ENCODE assay signal across 8 cellular contexts in genomic region chr3:177150970-177151627, GRCh38. TPM values are rescaled to one million over a fixed set of nuclear protein-coding genes. Genes with fewer than 3 reads are reported as not detected.
DNase-seq lines count a peak whose midpoint lies in the region; ATAC-seq and TF ChIP-seq lines count a peak whose summit lies in the region.

No MANE protein-coding gene starts in this region.

- H3K27ac ChIP-seq in brain microvascular endothelial cell, result no peak overlapping the region

- intact Hi-C loops in sciatic nerve (cut with DNase I), result no loop called here

- in situ Hi-C loops in ACHN (cut with HindIII; ENCODE audit: low pct_ligation_motif_present, low pct_unique_long_range_greater_than_20kb, low sequenced_read_pairs) (no loop called here), brain microvascular endothelial cell (cut with HindIII; ENCODE audit: low pct_ligation_motif_present, low sequenced_read_pairs) (no loop called here)

- H3K36me3 ChIP-seq in GM06990 (ENCODE audit: control insufficient read depth, insufficient read depth, low read length), result no peaks in the 10 kb centered on the region; the same call in 1 of the 2 replicates
- H3K36me3 ChIP-seq in brain microvascular endothelial cell (replicated peaks), result no peaks in the 10 kb centered on the region

- H3K27me3 ChIP-seq in GM06990 (replicated peaks; ENCODE audit: control insufficient read depth, insufficient read depth, low read length) (no peaks in the 10 kb centered on the region), brain microvascular endothelial cell (replicated peaks) (no peaks in the 10 kb centered on the region)

- ATAC-seq in HG02798 (IDR thresholded peaks at IDR 0.05; ENCODE audit: poor library complexity, unreplicated experiment) (peak; percentile 86), sciatic nerve (no peak)

- TF ChIP-seq CTCF in GM06990 (IDR thresholded peaks at IDR 0.05; ENCODE audit: insufficient read depth, low read length, poor library complexity, severe bottlenecking), result no peak
- no peak for TF ChIP-seq CTCF in brain microvascular endothelial cell (IDR thresholded peaks at IDR 0.05; ENCODE audit: low read depth, low read length, missing control alignments)

- H3K4me3 ChIP-seq in GM06990 (replicated peaks; ENCODE audit: low read depth, low read length) (no peak overlapping the region), brain microvascular endothelial cell (ENCODE audit: low read depth, low read length) (no peak overlapping the region)

- peak; percentile 76 for DNase-seq in ACHN
- peak; percentile 33 for DNase-seq in GM06990 (ENCODE audit: extremely low read depth, insufficient read length)
- DNase-seq in NCI-H2029 (lab: John Stamatoyannopoulos, UW), result peak; percentile 65
- peak; percentile 87 for DNase-seq in brain microvascular endothelial cell
- DNase-seq in non-pigmented ciliary epithelial cell (ENCODE audit: low read depth), result peak; percentile 77
- DNase-seq in cerebellar nuclear complex (lab: John Stamatoyannopoulos, UW), result no peak
- no peak for DNase-seq in sciatic nerve (ENCODE audit: low spot score)

RNA-seq across cellular contexts. Expression of gene TBL1XR1, which starts 46.2 kb away (rescaled TPM):
- total RNA-seq in sciatic nerve, result 182 TPM

Comparison
In these comparisons a context has a peak if more than half of its experiments do, and no peak if none do; other contexts are left out.
1. DNase-seq: peak in ACHN (single experiment), GM06990 (single experiment), NCI-H2029 (single experiment), brain microvascular endothelial cell (single experiment) and non-pigmented ciliary epithelial cell (single experiment); none in cerebellar nuclear complex (0 of 2) and sciatic nerve (single experiment).